In the genomic region with DNA sequence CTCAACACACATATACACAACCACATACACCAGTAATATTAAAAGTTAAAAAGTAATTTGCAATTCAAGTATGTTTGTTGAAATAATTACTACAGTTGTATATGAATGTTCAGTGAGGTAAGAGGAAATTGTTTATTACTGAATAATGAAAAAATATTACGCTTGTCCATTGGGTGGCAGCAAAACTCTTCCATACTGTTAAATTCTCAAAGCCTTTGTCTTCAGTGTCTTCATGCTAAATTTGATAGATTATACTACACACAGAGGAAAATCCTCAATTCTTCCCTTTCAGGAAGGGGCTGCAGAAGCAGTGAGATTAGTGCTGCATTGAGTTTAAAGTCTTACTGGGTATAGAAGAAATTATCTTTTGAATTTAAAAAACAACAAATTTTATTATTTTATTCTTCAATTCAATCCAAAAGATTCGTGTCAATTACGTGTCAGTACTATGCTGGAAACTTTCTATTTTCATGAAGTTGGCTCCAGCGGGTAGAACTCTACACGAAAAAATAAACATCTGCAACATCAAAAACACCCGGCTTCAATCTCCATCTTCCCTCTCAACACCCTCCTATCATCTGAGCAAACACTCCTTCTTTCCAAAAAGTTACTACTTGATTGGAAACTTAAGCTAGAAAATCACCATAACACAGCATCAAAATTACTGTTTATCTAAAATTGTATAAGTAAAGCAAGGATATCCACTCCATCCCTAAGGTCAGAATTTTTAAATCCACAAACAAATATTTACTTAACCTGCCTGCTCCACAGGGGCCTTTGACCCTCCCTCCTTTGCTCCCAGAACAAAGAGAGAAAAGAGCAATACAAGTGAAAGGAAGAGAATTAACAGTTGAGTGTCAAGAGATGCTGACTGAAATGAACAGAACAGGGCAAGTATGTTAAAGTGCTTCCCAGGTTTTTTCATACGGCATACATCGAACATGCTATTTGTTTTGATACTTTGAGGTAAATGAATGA, we compare ENCODE assay signal across 8 cellular contexts. TPM values are rescaled to one million over a fixed set of nuclear protein-coding genes. Genes with fewer than 3 reads are reported as not detected.
DNase-seq lines count a peak whose midpoint lies in the region; ATAC-seq and TF ChIP-seq lines count a peak whose summit lies in the region.

No MANE protein-coding gene starts in this region.

- no peaks in the 10 kb centered on the region for H3K27me3 ChIP-seq in lower lobe of right lung (ENCODE audit: low read depth)

- no peaks in the 10 kb centered on the region for H3K36me3 ChIP-seq in lower lobe of right lung

- no peak overlapping the region for H3K27ac Mint-ChIP-seq in natural killer cell
- H3K27ac Mint-ChIP-seq in natural killer cell treated with Interleukin-12 subunit alpha and Interleukin-12 subunit beta and Interleukin-15 and Interleukin-18, amount 100 ng/mL, for 72 hours, result no peak overlapping the region

- H3K9me3 Mint-ChIP-seq in natural killer cell, result no peaks in the 10 kb centered on the region
- no peaks in the 10 kb centered on the region for H3K9me3 Mint-ChIP-seq in natural killer cell treated with Interleukin-12 subunit alpha and Interleukin-12 subunit beta and Interleukin-15 and Interleukin-18, amount 100 ng/mL, for 72 hours

- no peak overlapping the region for H3K4me3 Mint-ChIP-seq in natural killer cell
- no peak overlapping the region for H3K4me3 Mint-ChIP-seq in natural killer cell treated with Interleukin-12 subunit alpha and Interleukin-12 subunit beta and Interleukin-15 and Interleukin-18, amount 100 ng/mL, for 72 hours

- DNase-seq in natural killer cell (no peak), NOMO-1 treated with DMSO at 0.1 percent for 48 hours (lab: John Stamatoyannopoulos, UW; ENCODE audit: unreplicated experiment) (peak; percentile 31), cerebellum (ENCODE audit: low spot score) (peak; percentile 10), lower lobe of right lung (no peak), cerebellar nuclear complex (lab: John Stamatoyannopoulos, UW) (no peak)
- no peak for DNase-seq in natural killer cell treated with Interleukin-12 subunit alpha and Interleukin-12 subunit beta and Interleukin-15 and Interleukin-18, amount 100 ng/mL, for 72 hours (ENCODE audit: low spot score)

- TF ChIP-seq CTCF in natural killer cell (IDR thresholded peaks at IDR 0.05) (peak; percentile 77), lower lobe of right lung (IDR thresholded peaks at IDR 0.05) (peak; percentile 58)

- H3K27me3 Mint-ChIP-seq in natural killer cell (ENCODE audit: low read depth in 2 of 2), result peaks cover 14% of the 10 kb centered on the region in 2 donors
- H3K27me3 Mint-ChIP-seq in natural killer cell treated with Interleukin-12 subunit alpha and Interleukin-12 subunit beta and Interleukin-15 and Interleukin-18, amount 100 ng/mL, for 72 hours, result peaks cover 2 to 13% of the 10 kb centered on the region in 2 donors

- no peaks in the 10 kb centered on the region for H3K9me3 ChIP-seq in lower lobe of right lung

- H3K27ac ChIP-seq in lower lobe of right lung, result no peak overlapping the region

- peaks cover 6% of the 10 kb centered on the region for H3K4me1 ChIP-seq in lower lobe of right lung

- H3K4me3 ChIP-seq in lower lobe of right lung, result no peak overlapping the region

- peak; percentile 58 to 85 (median 77) for ATAC-seq in natural killer cell
- ATAC-seq in natural killer cell treated with Interleukin-12 subunit alpha and Interleukin-12 subunit beta and Interleukin-15 and Interleukin-18, amount 100 ng/mL, for 72 hours, result no peak
- peak; percentile 53 for ATAC-seq in HG03135 (IDR thresholded peaks at IDR 0.05; ENCODE audit: unreplicated experiment)
- ATAC-seq in lower lobe of right lung, result peak; percentile 56 to 59
- ATAC-seq in GM21528 (IDR thresholded peaks at IDR 0.05; ENCODE audit: low FRiP score, unreplicated experiment), result no peak

- intact Hi-C loops in natural killer cell (cut with micrococcal nuclease) (loop anchor here (1.0 to 2.0 kb wide), 4 partner anchors 63 to 635 kb away; no protein-coding TSS in a partner anchor), lower lobe of right lung (cut with DNase I) (no loop called here)

- H3K36me3 Mint-ChIP-seq in natural killer cell, result no peaks in the 10 kb centered on the region
- no peaks in the 10 kb centered on the region for H3K36me3 Mint-ChIP-seq in natural killer cell treated with Interleukin-12 subunit alpha and Interleukin-12 subunit beta and Interleukin-15 and Interleukin-18, amount 100 ng/mL, for 72 hours

- no peaks in the 10 kb centered on the region for H3K4me1 Mint-ChIP-seq in natural killer cell
- H3K4me1 Mint-ChIP-seq in natural killer cell treated with Interleukin-12 subunit alpha and Interleukin-12 subunit beta and Interleukin-15 and Interleukin-18, amount 100 ng/mL, for 72 hours (ENCODE audit: low read depth in 2 of 2), result no peaks in the 10 kb centered on the region

RNA-seq across cellular contexts. Expression of a gene that starts 37.0 kb away (rescaled TPM):
- total RNA-seq in natural killer cell (100 to 1,000 TPM; 220 to 269 (median 227) TPM), cerebellum (31.7 TPM), lower lobe of right lung (74.5 TPM)
- total RNA-seq in natural killer cell treated with Interleukin-12 subunit alpha and Interleukin-12 subunit beta and Interleukin-15 and Interleukin-18, amount 100 ng/mL, for 72 hours, result 100 to 1,000 TPM in 1 of 2 donors, 10 to 100 TPM in 1; 69.1 to 124 TPM

Comparison
In these comparisons a context has a peak if more than half of its experiments do, and no peak if none do; other contexts are left out.
1. ATAC-seq: peak in natural killer cell (3 of 3), HG03135 (single experiment) and lower lobe of right lung (2 of 2); none in natural killer cell treated with Interleukin-12 subunit alpha and Interleukin-12 subunit beta and Interleukin-15 and Interleukin-18, amount 100 ng/mL, for 72 hours (0 of 2) and GM21528 (single experiment).
2. DNase-seq: peak in NOMO-1 treated with DMSO at 0.1 percent for 48 hours (single experiment) and cerebellum (single experiment); none in natural killer cell (single experiment), natural killer cell treated with Interleukin-12 subunit alpha and Interleukin-12 subunit beta and Interleukin-15 and Interleukin-18, amount 100 ng/mL, for 72 hours (single experiment), lower lobe of right lung (single experiment) and cerebellar nuclear complex (0 of 2).